7 cellular contexts compared by ENCODE assay signal in genomic region chr1:207805841-207806421, GRCh38. TPM values are rescaled to one million over a fixed set of nuclear protein-coding genes. Genes with fewer than 3 reads are reported as not detected.
DNase-seq lines count a peak whose midpoint lies in the region; ATAC-seq, FAIRE-seq and TF ChIP-seq lines count a peak whose summit lies in the region.

No MANE protein-coding gene starts in this region.

- no peak for ATAC-seq in GM21390 (IDR thresholded peaks at IDR 0.05; ENCODE audit: unreplicated experiment)
- no peak for ATAC-seq in GM19463 (IDR thresholded peaks at IDR 0.05; ENCODE audit: unreplicated experiment)

- DNase-seq in MG63, result peak; percentile 95
- peak; percentile 96 for DNase-seq in bronchial epithelial cell (ENCODE audit: low read depth)
- peak; percentile 83 to 95 for DNase-seq in lower leg skin (ENCODE audit: low spot score in 2 of 2)
- peak; percentile 91 to 96 for DNase-seq in tibial artery
- DNase-seq in endothelial cell (ENCODE audit: low spot score), result no peak

- H3K27ac ChIP-seq in tibial artery, result peak overlapping the region; percentile 85 to 100

- peaks cover 10% of the 10 kb centered on the region for H3K4me1 Mint-ChIP-seq in endothelial cell (ENCODE audit: unreplicated experiment)

- intact Hi-C loops in lower leg skin (cut with DNase I; ENCODE audit: low total_unique reads) (no loop called here), tibial artery (cut with DNase I; ENCODE audit: low total_unique reads) (loop anchor here (10.0 kb wide), 1 partner anchor 419 kb away; no protein-coding TSS in a partner anchor)

- peaks cover 46% of the 10 kb centered on the region for H3K36me3 Mint-ChIP-seq in endothelial cell (ENCODE audit: low read depth, unreplicated experiment)

- 10 to 30% methylated on average over 5 of the region's 5 CpGs for WGBS in lower leg skin, 2 donors

- H3K36me3 ChIP-seq in MG63 (peaks cover 30% of the 10 kb centered on the region), bronchial epithelial cell (ENCODE audit: control insufficient read depth, insufficient read depth, low read length) (peaks cover 11% of the 10 kb centered on the region), tibial artery (peaks cover 74 to 100% (median 93%) of the 10 kb centered on the region in 3 donors)

- H3K4me3 Mint-ChIP-seq in endothelial cell (ENCODE audit: unreplicated experiment), result no peak overlapping the region

- H3K9me3 Mint-ChIP-seq in endothelial cell (ENCODE audit: unreplicated experiment), result no peaks in the 10 kb centered on the region

- TF ChIP-seq POLR2A in lower leg skin (IDR thresholded peaks at IDR 0.05), result no peak

- H3K9me3 ChIP-seq in MG63, result no peaks in the 10 kb centered on the region
- H3K9me3 ChIP-seq in tibial artery, result no peaks in the 10 kb centered on the region

- peaks cover 0 to 71% (median 61%) of the 10 kb centered on the region in 4 donors for H3K4me1 ChIP-seq in tibial artery

- peak; percentile 82 for FAIRE-seq in bronchial epithelial cell (lab: Jason Lieb, UNC)

- no peaks in the 10 kb centered on the region for H3K27me3 Mint-ChIP-seq in endothelial cell (ENCODE audit: unreplicated experiment)

- H3K4me3 ChIP-seq in MG63, result no peak overlapping the region
- no peak overlapping the region for H3K4me3 ChIP-seq in bronchial epithelial cell (ENCODE audit: low read depth, low read length)
- no peak overlapping the region for H3K4me3 ChIP-seq in lower leg skin (ENCODE audit: low read depth, poor library complexity, severe bottlenecking)
- H3K4me3 ChIP-seq in tibial artery, result no peak overlapping the region

- TF ChIP-seq CTCF in bronchial epithelial cell (IDR thresholded peaks at IDR 0.05; ENCODE audit: insufficient read depth, low read length, severe bottlenecking) (no peak), lower leg skin (IDR thresholded peaks at IDR 0.05) (no peak), tibial artery (IDR thresholded peaks at IDR 0.05) (no peak), endothelial cell (IDR thresholded peaks at IDR 0.05; ENCODE audit: unreplicated experiment) (no peak)

- no peak overlapping the region for H3K27ac Mint-ChIP-seq in endothelial cell (ENCODE audit: unreplicated experiment)

- no peaks in the 10 kb centered on the region for H3K27me3 ChIP-seq in MG63
- H3K27me3 ChIP-seq in bronchial epithelial cell (ENCODE audit: control insufficient read depth, insufficient read depth, low read length), result no peaks in the 10 kb centered on the region
- no peaks in the 10 kb centered on the region for H3K27me3 ChIP-seq in tibial artery

RNA-seq across cellular contexts. Expression of gene CD46, which starts 54.1 kb away (rescaled TPM):
- total RNA-seq in MG63 (2014; rRNA removed; shearing (Covaris generic); ENCODE audit: low replicate concordance), result 86.4 and 123 TPM in 2 replicates
- total RNA-seq in bronchial epithelial cell (128 and 192 TPM in 2 replicates), lower leg skin (10 to 100 TPM; 63.3 to 89.4 (median 76.2) TPM), endothelial cell (ENCODE audit: unreplicated experiment) (116 TPM)
